In the genomic region with DNA sequence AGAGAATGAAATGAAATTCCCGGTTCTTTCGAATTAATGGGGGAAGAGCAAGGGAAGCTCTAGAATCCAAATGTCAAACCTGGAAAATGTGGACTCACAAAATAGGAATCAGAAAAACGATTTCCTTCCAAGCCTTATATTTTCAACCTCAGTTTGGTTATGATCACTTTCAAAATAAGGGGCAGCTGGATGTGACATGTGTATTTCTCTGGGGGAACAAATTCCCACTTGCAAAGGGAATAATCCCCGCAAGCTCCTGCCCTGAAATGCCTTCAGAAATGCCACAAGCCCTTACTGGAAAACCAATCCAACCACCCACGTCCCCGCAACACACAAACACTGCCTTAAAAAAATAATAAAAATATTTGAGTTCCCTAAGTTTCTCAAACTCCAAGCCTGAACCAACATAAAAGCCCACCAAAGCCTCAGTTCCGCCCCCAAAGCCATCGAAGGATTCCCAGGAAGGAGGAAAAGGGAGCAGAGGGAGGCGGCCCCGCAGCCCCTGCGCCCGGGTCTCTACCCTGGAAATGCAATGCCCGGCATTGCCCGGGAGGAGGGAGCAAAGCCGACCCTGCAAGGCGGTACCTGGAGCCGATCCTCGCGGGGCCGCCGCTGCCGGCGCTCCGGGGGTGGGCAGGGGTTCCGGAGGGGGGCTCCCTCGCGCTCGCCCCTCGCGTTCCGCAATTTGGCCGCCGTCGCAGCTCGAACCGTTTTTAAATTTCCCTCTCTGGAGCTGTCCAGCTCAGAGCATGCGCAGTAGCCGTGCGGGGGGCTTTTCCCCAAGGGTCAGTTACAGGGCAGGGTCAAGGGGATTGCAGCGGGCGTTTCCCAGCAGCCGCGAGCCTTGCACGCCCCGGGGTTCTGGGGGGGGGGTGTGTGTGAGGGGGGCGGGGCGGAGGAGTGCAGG, we compare ENCODE assay signal across 8 cellular contexts. TPM values are rescaled to one million over a fixed set of nuclear protein-coding genes. Genes with fewer than 3 reads are reported as not detected.
DNase-seq lines count a peak whose midpoint lies in the region; ATAC-seq and TF ChIP-seq lines count a peak whose summit lies in the region.

A gene with protein sequence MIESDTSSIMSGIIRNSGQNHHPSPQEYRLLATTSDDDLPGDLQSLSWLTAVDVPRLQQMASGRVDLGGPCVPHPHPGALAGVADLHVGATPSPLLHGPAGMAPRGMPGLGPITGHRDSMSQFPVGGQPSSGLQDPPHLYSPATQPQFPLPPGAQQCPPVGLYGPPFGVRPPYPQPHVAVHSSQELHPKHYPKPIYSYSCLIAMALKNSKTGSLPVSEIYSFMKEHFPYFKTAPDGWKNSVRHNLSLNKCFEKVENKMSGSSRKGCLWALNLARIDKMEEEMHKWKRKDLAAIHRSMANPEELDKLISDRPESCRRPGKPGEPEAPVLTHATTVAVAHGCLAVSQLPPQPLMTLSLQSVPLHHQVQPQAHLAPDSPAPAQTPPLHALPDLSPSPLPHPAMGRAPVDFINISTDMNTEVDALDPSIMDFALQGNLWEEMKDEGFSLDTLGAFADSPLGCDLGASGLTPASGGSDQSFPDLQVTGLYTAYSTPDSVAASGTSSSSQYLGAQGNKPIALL (minus strand): TSS at position 751 of the 907 bp plus-strand sequence. CDS start 963 bp downstream, outside the sequence.

- peak within 1 kb of the TSS; percentile 46 for H3K4me3 ChIP-seq in LNCaP clone FGC (ENCODE audit: low read depth, low read length)

- peaks cover 50% of the 10 kb centered on the region for H3K27me3 ChIP-seq in CD4-positive, alpha-beta T cell (ENCODE audit: control insufficient read depth, insufficient read depth, low read length)

- no peak for DNase-seq in CD4-positive, alpha-beta T cell
- DNase-seq in LNCaP clone FGC (ENCODE audit: low read depth): no peak
- no peak for DNase-seq in chondrocyte (ENCODE audit: low spot score)
- no peak for DNase-seq in CD1c-positive myeloid dendritic cell (ENCODE audit: extremely low spot score)
- DNase-seq in A172 (ENCODE audit: low spot score): no peak

- H3K27ac Mint-ChIP-seq in CD4-positive, alpha-beta T cell: no peak within 1 kb of the TSS
- no peak within 1 kb of the TSS for H3K27ac Mint-ChIP-seq in chondrocyte (ENCODE audit: unreplicated experiment)
- no peak within 1 kb of the TSS for H3K27ac Mint-ChIP-seq in nephron

- no peak for TF ChIP-seq CTCF in CD4-positive, alpha-beta T cell (IDR thresholded peaks at IDR 0.05)
- TF ChIP-seq CTCF in LNCaP clone FGC (IDR thresholded peaks at IDR 0.05; ENCODE audit: control insufficient read depth, extremely low read depth, insufficient read depth) (no peak), chondrocyte (IDR thresholded peaks at IDR 0.05) (peak; percentile 41), nephron (IDR thresholded peaks at IDR 0.05; ENCODE audit: unreplicated experiment in 3 of 3) (no peak)

- CTCF ChIA-PET in CD4-positive, alpha-beta T cell (lab: Charles Lee): no interaction called here

- intact Hi-C loops in CD4-positive, alpha-beta T cell (cut with DNase I, micrococcal nuclease): no loop called here

- no peaks in the 10 kb centered on the region for H3K9me3 ChIP-seq in CD4-positive, alpha-beta T cell (ENCODE audit: control insufficient read depth, low read length)

- peaks cover 74% of the 10 kb centered on the region for H3K27me3 Mint-ChIP-seq in CD4-positive, alpha-beta T cell
- peaks cover 78% of the 10 kb centered on the region for H3K27me3 Mint-ChIP-seq in chondrocyte (ENCODE audit: low read depth)
- peaks cover 90% of the 10 kb centered on the region for H3K27me3 Mint-ChIP-seq in nephron (ENCODE audit: low read depth)

- no peaks in the 10 kb centered on the region for H3K36me3 Mint-ChIP-seq in CD4-positive, alpha-beta T cell (ENCODE audit: low read depth)
- peaks cover 3% of the 10 kb centered on the region for H3K36me3 Mint-ChIP-seq in chondrocyte (ENCODE audit: low read depth)
- no peaks in the 10 kb centered on the region for H3K36me3 Mint-ChIP-seq in nephron (ENCODE audit: low read depth)

- H3K27ac ChIP-seq in CD4-positive, alpha-beta T cell (ENCODE audit: low read depth, low read length): no peak within 1 kb of the TSS

- H3K4me3 Mint-ChIP-seq in CD4-positive, alpha-beta T cell: peak within 1 kb of the TSS; percentile 69
- peak within 1 kb of the TSS; percentile 71 for H3K4me3 Mint-ChIP-seq in chondrocyte (ENCODE audit: unreplicated experiment)
- H3K4me3 Mint-ChIP-seq in nephron: peak within 1 kb of the TSS; percentile 93 to 94 (median 94)

- H3K4me1 Mint-ChIP-seq in CD4-positive, alpha-beta T cell (ENCODE audit: low read depth): no peaks in the 10 kb centered on the region
- H3K4me1 Mint-ChIP-seq in chondrocyte (ENCODE audit: low read depth) (peaks cover 15% of the 10 kb centered on the region), nephron (peaks cover 8% of the 10 kb centered on the region)

- no peaks in the 10 kb centered on the region for H3K9me3 Mint-ChIP-seq in CD4-positive, alpha-beta T cell
- no peaks in the 10 kb centered on the region for H3K9me3 Mint-ChIP-seq in chondrocyte (ENCODE audit: low read depth)
- H3K9me3 Mint-ChIP-seq in nephron: no peaks in the 10 kb centered on the region

- no peak for ATAC-seq in CD4-positive, alpha-beta T cell (ENCODE audit: poor library complexity)
- ATAC-seq in HG02623 (IDR thresholded peaks at IDR 0.05; ENCODE audit: unreplicated experiment) (no peak), HG03045 (IDR thresholded peaks at IDR 0.05; ENCODE audit: unreplicated experiment) (no peak)

- POLR2A ChIA-PET in CD4-positive, alpha-beta T cell (lab: Charles Lee): no interaction called here

RNA-seq across cellular contexts. Expression of the gene that starts here (rescaled TPM):
- total RNA-seq in CD4-positive, alpha-beta T cell: not detected
- total RNA-seq in chondrocyte: not detected in 3 replicates
- not detected in 2 replicates for total RNA-seq in A172 (2014; rRNA removed; shearing (Covaris generic))
